22 cellular contexts compared by ENCODE assay signal in genomic region chr5:54956922-54957321, GRCh38. TPM values are rescaled to one million over a fixed set of nuclear protein-coding genes. Genes with fewer than 3 reads are reported as not detected.
"Had no signal": no experiment of that assay in that cellular context is flagged by ENCODE, and none has a peak within 500 bp of the region (broad histone marks: within the 10 kb centered on the region; RNA-seq: fewer than 3 reads in every experiment).

No MANE protein-coding gene starts in this region.

- H3K4me2 ChIP-seq: KMS-11 had no signal

- H3K4me3 ChIP-seq: K562, SJSA1, SK-N-MC had no signal

- H3K4me1 ChIP-seq: SJSA1 had no signal

- H3K27me3 ChIP-seq: SJSA1 had no signal

- H3K27ac ChIP-seq: KMS-11, SJSA1, SK-N-MC had no signal

- DNase-seq: IMR-90, Kasumi-1, MM.1S, NCI-H1092 treated with DMSO at 0.1 percent for 48 hours, NCI-H1436, NCI-H187, NCI-H2081, NCI-H2107, NCI-H2171 treated with DMSO at 0.1 percent for 48 hours, NCI-H345, NCI-H446 treated with DMSO at 0.1 percent for 48 hours, NCI-H510A treated with DMSO at 0.1 percent for 48 hours, NCI-H526, NCI-H82, Right ventricle myocardium superior, RPMI8226, SIG-M5 had no signal

- H3K36me3 ChIP-seq: SJSA1 had no signal

- ATAC-seq: HepG2, K562 had no signal

- H3K9me3 ChIP-seq: SJSA1 had no signal

- H3K9ac ChIP-seq: KMS-11 had no signal

RNA-seq across cellular contexts. Expression of gene ESM1, which starts 28.5 kb away (rescaled TPM):
- total RNA-seq: HepG2, K562, Right ventricle myocardium superior had no signal
